ENCODE assay signal across 16 cellular contexts in genomic region chr2:43067254-43068052, GRCh38.
DNase-seq lines count a peak whose midpoint lies in the region; ATAC-seq and TF ChIP-seq lines count a peak whose summit lies in the region.
"Had no signal": no experiment of that assay in that cellular context is flagged by ENCODE, and none has a peak within 500 bp of the region (broad histone marks: within the 10 kb centered on the region; RNA-seq: fewer than 3 reads in every experiment).

No MANE protein-coding gene starts in this region.

- no peaks in the 10 kb centered on the region for H3K36me3 ChIP-seq in Panc1 (ENCODE audit: control insufficient read depth, insufficient read depth, low read length)
- no peaks in the 10 kb centered on the region for H3K36me3 ChIP-seq in ovary
- no peaks in the 10 kb centered on the region for H3K36me3 ChIP-seq in effector memory CD4-positive, alpha-beta T cell (ENCODE audit: control insufficient read depth, insufficient read depth, low read length)
- H3K36me3 ChIP-seq: cardiac muscle cell, HAP-1 had no signal

- TF ChIP-seq POLR2A in ovary (IDR thresholded peaks at IDR 0.05), result no peak

- H3K4me1 ChIP-seq in Panc1 (ENCODE audit: control insufficient read depth, insufficient read depth, low read length) (peaks cover 15% of the 10 kb centered on the region), ovary (ENCODE audit: insufficient read depth) (peaks cover 12% of the 10 kb centered on the region)
- H3K4me1 ChIP-seq in effector memory CD4-positive, alpha-beta T cell (ENCODE audit: control insufficient read depth, insufficient read depth, low read length, poor library complexity, severe bottlenecking), result no peaks in the 10 kb centered on the region
- H3K4me1 ChIP-seq: HAP-1 had no signal

- no peak for TF ChIP-seq EP300 in ovary (IDR thresholded peaks at IDR 0.05)

- H3K36me3 Mint-ChIP-seq in CD14-positive monocyte, result peaks cover 0 to 2% of the 10 kb centered on the region in 2 donors

- in situ Hi-C loops in Panc1 (cut with HindIII; ENCODE audit: low pct_unique_long_range_greater_than_20kb, low sequenced_read_pairs), result no loop called here

- CTCF ChIA-PET in Panc1 (lab: Charles Lee), result interaction anchor here (0.6 kb wide), 1 partner anchor 223 kb away, joined by 6 read pairs; no protein-coding TSS in a partner anchor

- no TSS peak for BruUV-seq in Panc1 (replicated peaks; lab: Mats Ljungman, UMichigan)

- intact Hi-C loops in CD14-positive monocyte (cut with micrococcal nuclease), result no loop called here
- intact Hi-C loops in Panc1 (cut with micrococcal nuclease; ENCODE audit: unreplicated experiment), result no loop called here
- intact Hi-C loops in ovary (cut with DNase I), result no loop called here

- H3K9me3 ChIP-seq in Panc1 (ENCODE audit: control insufficient read depth, insufficient read depth, low read depth, low read length) (no peaks in the 10 kb centered on the region), ovary (no peaks in the 10 kb centered on the region)
- no peaks in the 10 kb centered on the region for H3K9me3 ChIP-seq in effector memory CD4-positive, alpha-beta T cell (ENCODE audit: control insufficient read depth, low read length)
- H3K9me3 ChIP-seq: HAP-1 had no signal

- peak overlapping the region in 1 of 7 donors; percentile 3 for H3K27ac Mint-ChIP-seq in CD14-positive monocyte
- H3K27ac Mint-ChIP-seq: activated CD4-positive, alpha-beta T cell treated with anti-CD3 and anti-CD28 coated beads, Interleukin-2, amount 10 ng/mL, durations not matched to agents 7 days and 5 days; activated naive CD8-positive, alpha-beta T cell treated with anti-CD3 and anti-CD28 coated beads, Interleukin-2, amount 10 ng/mL, durations not matched to agents 7 days and 5 days had no signal

- H3K4me3 ChIP-seq in Panc1 (ENCODE audit: low read depth in 2 of 2, low read length in 2 of 2) (no peak overlapping the region), ovary (no peak overlapping the region)
- no peak overlapping the region for H3K4me3 ChIP-seq in effector memory CD4-positive, alpha-beta T cell (ENCODE audit: insufficient read depth, low read depth, low read length, poor library complexity, severe bottlenecking)
- H3K4me3 ChIP-seq: cardiac muscle cell, HAP-1 had no signal

- peaks cover 27% of the 10 kb centered on the region for H3K4me1 Mint-ChIP-seq in CD14-positive monocyte
- H3K4me1 Mint-ChIP-seq: activated CD4-positive, alpha-beta T cell treated with anti-CD3 and anti-CD28 coated beads, Interleukin-2, amount 10 ng/mL, durations not matched to agents 7 days and 5 days; activated naive CD8-positive, alpha-beta T cell treated with anti-CD3 and anti-CD28 coated beads, Interleukin-2, amount 10 ng/mL, durations not matched to agents 7 days and 5 days had no signal

- H3K27me3 ChIP-seq in Panc1 (ENCODE audit: control insufficient read depth, insufficient read depth, low read length) (no peaks in the 10 kb centered on the region), ovary (no peaks in the 10 kb centered on the region)
- H3K27me3 ChIP-seq in effector memory CD4-positive, alpha-beta T cell (replicated peaks; ENCODE audit: control insufficient read depth, insufficient read depth, low read length, poor library complexity, severe bottlenecking), result no peaks in the 10 kb centered on the region
- H3K27me3 ChIP-seq: cardiac muscle cell had no signal

- POLR2A ChIA-PET in Panc1 (lab: Charles Lee), result interaction anchor here (0.6 kb wide), 1 partner anchor 159 kb away, joined by 8 read pairs; no protein-coding TSS in a partner anchor

- TF ChIP-seq CTCF in CD14-positive monocyte (IDR thresholded peaks at IDR 0.05), result no peak
- TF ChIP-seq CTCF in Panc1 (IDR thresholded peaks at IDR 0.05), result no peak
- no peak for TF ChIP-seq CTCF in ovary (IDR thresholded peaks at IDR 0.05)

- H3K27me3 Mint-ChIP-seq in CD14-positive monocyte (ENCODE audit: low read depth in 3 of 3), result peaks cover 2 to 6% (median 3%) of the 10 kb centered on the region in 3 donors
- H3K27me3 Mint-ChIP-seq: activated CD4-positive, alpha-beta T cell treated with anti-CD3 and anti-CD28 coated beads, Interleukin-2, amount 10 ng/mL, durations not matched to agents 7 days and 5 days; activated naive CD8-positive, alpha-beta T cell treated with anti-CD3 and anti-CD28 coated beads, Interleukin-2, amount 10 ng/mL, durations not matched to agents 7 days and 5 days had no signal

- 85 to 88% (median 87%) methylated on average over 14 of the region's 14 CpGs for WGBS in ovary, 3 donors

- peak; percentile 27 for DNase-seq in CD14-positive monocyte (ENCODE audit: low spot score)
- no peak for DNase-seq in Panc1 (ENCODE audit: low read depth, low spot score)
- peak; percentile 10 for DNase-seq in iPS-NIHi11 (ENCODE audit: low spot score)
- DNase-seq in ovary, result peak in 3 of 5 donors; percentile 6 to 17 (median 14)
- DNase-seq in NCI-H226, result no peak
- no peak for DNase-seq in NCI-H524 treated with DMSO at 0.1 percent for 48 hours (lab: John Stamatoyannopoulos, UW)
- DNase-seq in effector memory CD4-positive, alpha-beta T cell, result no peak
- no peak for DNase-seq in NCI-H2171 treated with DMSO at 0.1 percent for 48 hours (lab: John Stamatoyannopoulos, UW)
- DNase-seq: activated CD4-positive, alpha-beta T cell treated with anti-CD3 and anti-CD28 coated beads, Interleukin-2, amount 10 ng/mL, durations not matched to agents 7 days and 5 days; activated naive CD8-positive, alpha-beta T cell treated with anti-CD3 and anti-CD28 coated beads, Interleukin-2, amount 10 ng/mL, durations not matched to agents 7 days and 5 days; activated T-cell treated with anti-CD3 and anti-CD28 coated beads for 4 hours; Calu3; NCI-H146; NCI-H510A had no signal

- no peak for ATAC-seq in Panc1

- H3K4me3 Mint-ChIP-seq in CD14-positive monocyte, result peak overlapping the region; percentile 21 to 58
- H3K4me3 Mint-ChIP-seq: activated CD4-positive, alpha-beta T cell treated with anti-CD3 and anti-CD28 coated beads, Interleukin-2, amount 10 ng/mL, durations not matched to agents 7 days and 5 days; activated naive CD8-positive, alpha-beta T cell treated with anti-CD3 and anti-CD28 coated beads, Interleukin-2, amount 10 ng/mL, durations not matched to agents 7 days and 5 days had no signal

- H3K9me3 Mint-ChIP-seq in CD14-positive monocyte, result peaks cover 0 to 3% (median 0%) of the 10 kb centered on the region in 7 donors
- H3K9me3 Mint-ChIP-seq: activated naive CD8-positive, alpha-beta T cell treated with anti-CD3 and anti-CD28 coated beads, Interleukin-2, amount 10 ng/mL, durations not matched to agents 7 days and 5 days had no signal

- H3K27ac ChIP-seq in Panc1 (ENCODE audit: low read length) (peak overlapping the region; percentile 9; the same call in 1 of the 2 replicates), ovary (no peak overlapping the region)
- H3K27ac ChIP-seq in effector memory CD4-positive, alpha-beta T cell (ENCODE audit: insufficient read depth, low read length, poor library complexity, severe bottlenecking), result no peak overlapping the region
- H3K27ac ChIP-seq: cardiac muscle cell had no signal

Comparison
In these comparisons a context has a peak if more than half of its experiments do, and no peak if none do; other contexts are left out.
1. DNase-seq: peak in CD14-positive monocyte (single experiment), iPS-NIHi11 (single experiment) and ovary (3 of 5); none in Panc1 (single experiment), NCI-H226 (single experiment), NCI-H524 treated with DMSO at 0.1 percent for 48 hours (single experiment), effector memory CD4-positive, alpha-beta T cell (0 of 3) and NCI-H2171 treated with DMSO at 0.1 percent for 48 hours (single experiment).